13 cellular contexts compared by ENCODE assay signal in genomic region chr2:202031261-202031986, GRCh38. TPM values are rescaled to one million over a fixed set of nuclear protein-coding genes. Genes with fewer than 3 reads are reported as not detected.
A peak's percentile ranks its signal among the peaks of the same experiment; 100 is the strongest.
DNase-seq lines count a peak whose midpoint lies in the region; ATAC-seq and TF ChIP-seq lines count a peak whose summit lies in the region.
"Had no signal": no experiment of that assay in that cellular context is flagged by ENCODE, and none has a peak within 500 bp of the region (broad histone marks: within the 10 kb centered on the region; RNA-seq: fewer than 3 reads in every experiment).

No MANE protein-coding gene starts in this region.

- H4K20me1 ChIP-seq in GM23338 (replicated peaks; ENCODE audit: insufficient read depth), result peaks cover 2% of the 10 kb centered on the region

- peaks cover 4% of the 10 kb centered on the region; the same call in 1 of the 3 replicates for H3K9me3 Mint-ChIP-seq in GM23338

- H3K27ac ChIP-seq in GM23338 (ENCODE audit: low read depth) (peak overlapping the region; percentile 99), gastroesophageal sphincter (peak overlapping the region; percentile 95 to 99 (median 98)), sigmoid colon (peak overlapping the region; percentile 96 to 99 (median 98))

- peak overlapping the region; percentile 76 for H3K4me2 ChIP-seq in GM23338

- H3K4me1 ChIP-seq in GM23338 (ENCODE audit: insufficient read depth) (peaks cover 24% of the 10 kb centered on the region), gastroesophageal sphincter (peaks cover 0 to 41% (median 10%) of the 10 kb centered on the region in 3 donors), sigmoid colon (peaks cover 0 to 19% (median 8%) of the 10 kb centered on the region in 4 donors)

- H3K79me2 ChIP-seq in GM23338 (replicated peaks; ENCODE audit: insufficient read depth), result peaks cover 41% of the 10 kb centered on the region

- H3K4me3 Mint-ChIP-seq in GM23338, result peak overlapping the region; percentile 98

- no peak overlapping the region for H2AFZ ChIP-seq in GM23338

- H3K9me3 ChIP-seq in gastroesophageal sphincter, result no peaks in the 10 kb centered on the region
- H3K9me3 ChIP-seq in sigmoid colon, result no peaks in the 10 kb centered on the region

- intact Hi-C loops in sigmoid colon (cut with DNase I), result loop anchor here (5.0 to 10.0 kb wide), 3 partner anchors 234 to 603 kb away; partner anchors contain the start of genes FAM117B and TMEM237

- H3F3A ChIP-seq in GM23338 (replicated peaks; ENCODE audit: low read depth), result peaks cover 16% of the 10 kb centered on the region

- TF ChIP-seq POLR2A in gastroesophageal sphincter (IDR thresholded peaks at IDR 0.05) (no peak), sigmoid colon (IDR thresholded peaks at IDR 0.05) (no peak)

- H3K36me3 ChIP-seq in GM23338 (ENCODE audit: insufficient read depth) (peaks cover 4% of the 10 kb centered on the region; the same call in 1 of the 2 replicates), gastroesophageal sphincter (no peaks in the 10 kb centered on the region), sigmoid colon (no peaks in the 10 kb centered on the region)

- peaks cover 28% of the 10 kb centered on the region for H3K4me1 Mint-ChIP-seq in GM23338

- H3K9me2 ChIP-seq in GM23338 (ENCODE audit: insufficient read depth), result no peaks in the 10 kb centered on the region

- H3K27me3 Mint-ChIP-seq in GM23338 (ENCODE audit: insufficient read depth, low read depth, poor library complexity), result peaks cover 23% of the 10 kb centered on the region

- ATAC-seq in GM23338 (no peak), SK-N-SH treated with all-trans-retinoic acid at 6 μM for 48 hours (no peak), gastroesophageal sphincter (no peak)
- ATAC-seq: HepG2 had no signal

- DNase-seq in GM23338 (ENCODE audit: low spot score), result no peak
- DNase-seq in sigmoid colon, result no peak
- DNase-seq in NCI-H187 treated with DMSO at 0.1 percent for 48 hours (lab: John Stamatoyannopoulos, UW), result no peak
- DNase-seq in HCEC 1CT, result no peak
- no peak for DNase-seq in ureter (ENCODE audit: low spot score)
- DNase-seq in dermis blood vessel endothelial cell, result no peak
- DNase-seq: DMS79; OCI-M1; stimulated activated CD4-positive, alpha-beta T cell treated with anti-CD3 and anti-CD28 coated beads, Interleukin-1b, Interleukin-23, amount 100 ng/mL, for 48 hours had no signal

- peaks cover 3% of the 10 kb centered on the region for H3K36me3 Mint-ChIP-seq in GM23338 (ENCODE audit: low read depth)

- TF ChIP-seq EP300 in gastroesophageal sphincter (IDR thresholded peaks at IDR 0.05) (no peak), sigmoid colon (IDR thresholded peaks at IDR 0.05) (no peak)

- TF ChIP-seq CTCF in GM23338 (conservative IDR thresholded peaks at IDR 0.05; ENCODE audit: low read depth in 2 of 2) (no peak), gastroesophageal sphincter (IDR thresholded peaks at IDR 0.05) (no peak), sigmoid colon (IDR thresholded peaks at IDR 0.05) (no peak)

- peaks cover 19% of the 10 kb centered on the region for H3K27me3 ChIP-seq in GM23338 (ENCODE audit: insufficient read depth)
- H3K27me3 ChIP-seq in gastroesophageal sphincter, result no peaks in the 10 kb centered on the region
- H3K27me3 ChIP-seq in sigmoid colon, result peaks cover 0 to 5% (median 0%) of the 10 kb centered on the region in 3 donors

- WGBS in gastroesophageal sphincter (ENCODE audit: low coverage in 1 of 2), 2 donors, result 49 to 56% methylated on average over 5 of the region's 5 CpGs
- WGBS in sigmoid colon, 2 donors, result 73 to 78% methylated on average over 5 of the region's 5 CpGs

- peak overlapping the region; percentile 99 for H3K27ac Mint-ChIP-seq in GM23338

- peak overlapping the region; percentile 82 for H3K4me3 ChIP-seq in GM23338
- peak overlapping the region in 1 of 2 donors; percentile 74 for H3K4me3 ChIP-seq in gastroesophageal sphincter
- H3K4me3 ChIP-seq in sigmoid colon, result peak overlapping the region in 3 of 4 donors; percentile 69 to 84 (median 78)

TF ChIP-seq in GM23338, 12 proteins besides CTCF, POLR2A, EP300 and RAD21:
- TF ChIP-seq STAT1 (IDR thresholded peaks at IDR 0.05; ENCODE audit: unreplicated experiment) (no peak), NANOG (IDR thresholded peaks at IDR 0.05; ENCODE audit: borderline replicate concordance) (peak; percentile 60; the same call in 1 of the 2 replicates), EZH2 (IDR thresholded peaks at IDR 0.05; ENCODE audit: low read depth, unreplicated experiment) (no peak)
TF ChIP-seq in GM23338: peak in this region for 1.

TF ChIP-seq in SK-N-SH treated with all-trans-retinoic acid at 6 μM for 48 hours, 23 proteins besides CTCF, POLR2A, EP300 and RAD21:
- TF ChIP-seq ISL1 (CRISPR knock-in tag; IDR thresholded peaks at IDR 0.05) (0 out of 2 replicates have a peak, but pooled peaks have one; percentile 9), ESRRG (CRISPR knock-in tag; IDR thresholded peaks at IDR 0.05) (no peak), SNAI2 (CRISPR knock-in tag; IDR thresholded peaks at IDR 0.05) (no peak), GLIS3 (CRISPR knock-in tag; IDR thresholded peaks at IDR 0.05) (no peak)
- TF ChIP-seq, protein P1, sequence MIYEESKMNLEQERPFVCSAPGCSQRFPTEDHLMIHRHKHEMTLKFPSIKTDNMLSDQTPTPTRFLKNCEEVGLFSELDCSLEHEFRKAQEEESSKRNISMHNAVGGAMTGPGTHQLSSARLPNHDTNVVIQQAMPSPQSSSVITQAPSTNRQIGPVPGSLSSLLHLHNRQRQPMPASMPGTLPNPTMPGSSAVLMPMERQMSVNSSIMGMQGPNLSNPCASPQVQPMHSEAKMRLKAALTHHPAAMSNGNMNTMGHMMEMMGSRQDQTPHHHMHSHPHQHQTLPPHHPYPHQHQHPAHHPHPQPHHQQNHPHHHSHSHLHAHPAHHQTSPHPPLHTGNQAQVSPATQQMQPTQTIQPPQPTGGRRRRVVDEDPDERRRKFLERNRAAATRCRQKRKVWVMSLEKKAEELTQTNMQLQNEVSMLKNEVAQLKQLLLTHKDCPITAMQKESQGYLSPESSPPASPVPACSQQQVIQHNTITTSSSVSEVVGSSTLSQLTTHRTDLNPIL (CRISPR knock-in tag; IDR thresholded peaks at IDR 0.05; ENCODE audit: low read depth), result no peak

RNA-seq across cellular contexts. Expression of gene FZD7, which starts 2.2 kb away (rescaled TPM):
- total RNA-seq in GM23338 (2014; rRNA removed; shearing (Covaris generic)), result 404 and 435 TPM in 2 replicates
- 164 and 188 TPM in 2 replicates for polyA plus RNA-seq in GM23338 (2016; fragmentation: Nextera tagmentation; extraction: Ambion mirVana)
- total RNA-seq in gastroesophageal sphincter, result 10 to 100 TPM; 15.9 to 55.4 (median 39.0) TPM
- 10 to 100 TPM; 37.9 to 51.2 (median 48.1) TPM for total RNA-seq in sigmoid colon
- 1 to 10 TPM in 2 of 3 donors, under 1 TPM in 1; 0.23 to 9.4 (median 2.4) TPM for polyA plus RNA-seq in sigmoid colon
- 24.2 TPM for total RNA-seq in ureter
- 0.19 and 0.68 TPM in 2 replicates for total RNA-seq in dermis blood vessel endothelial cell

RNA-seq across cellular contexts. Expression of gene KIAA2012, which starts 41.6 kb away (rescaled TPM):
- 0.03 TPM in 1 of 2 replicates, not detected in the other for total RNA-seq in GM23338 (2014; rRNA removed; shearing (Covaris generic))
- polyA plus RNA-seq in GM23338 (2016; fragmentation: Nextera tagmentation; extraction: Ambion mirVana), result 0.07 and 0.08 TPM in 2 replicates
- not detected for total RNA-seq in gastroesophageal sphincter
- under 1 TPM in 2 of 4 donors, not detected in 2; 0.16 to 0.83 TPM for total RNA-seq in sigmoid colon
- under 1 TPM in 1 of 3 donors, not detected in 2; 0.04 TPM for polyA plus RNA-seq in sigmoid colon
- not detected for total RNA-seq in ureter
- total RNA-seq in dermis blood vessel endothelial cell, result not detected in 2 replicates
- total RNA-seq: HepG2 had no signal
- polyA plus RNA-seq: HepG2, neural cell had no signal

Comparison
In these comparisons a context has a peak if more than half of its experiments do, and no peak if none do; other contexts are left out.
1. RNA of gene FZD7, which starts 2.2 kb away (total RNA-seq): 404 to 435 TPM in GM23338, 37.9 to 51.2 TPM in sigmoid colon, 15.9 to 55.4 TPM in gastroesophageal sphincter and 24.2 TPM in ureter (single experiment); 0.19 to 0.68 TPM in dermis blood vessel endothelial cell; every median in the first group is over 10 times any median in the second.
2. Peak in every context shown above with its lines, with median percentiles within 50 percentile points of each other: H3K27ac ChIP-seq.